Comparison of ENCODE assay signal across 1 cellular context in genomic region chr1:10909697-10910489, GRCh38.
TF ChIP-seq lines count a peak whose summit lies in the region.

No MANE protein-coding gene starts in this region.

TF ChIP-seq in WTC11, 78 proteins besides CTCF, POLR2A, EP300 and RAD21 (continued from another document):
- TF ChIP-seq ERG (CRISPR knock-in tag; IDR thresholded peaks at IDR 0.05) (no peak), ATF6 (CRISPR knock-in tag; IDR thresholded peaks at IDR 0.05) (no peak), FOXP1 (CRISPR knock-in tag; IDR thresholded peaks at IDR 0.05; ENCODE audit: borderline replicate concordance) (0 out of 2 replicates have a peak, but pooled peaks have one; percentile 5)
